Comparison of ENCODE assay signal across 16 cellular contexts in genomic region chr7:55274156-55274555, GRCh38.
DNase-seq lines count a peak whose midpoint lies in the region; ATAC-seq and TF ChIP-seq lines count a peak whose summit lies in the region.
"Had no signal": no experiment of that assay in that cellular context is flagged by ENCODE, and none has a peak within 500 bp of the region (broad histone marks: within the 10 kb centered on the region; RNA-seq: fewer than 3 reads in every experiment).

No MANE protein-coding gene starts in this region.

- no peaks in the 10 kb centered on the region for H3K79me1 ChIP-seq in neuronal stem cell (ENCODE audit: low read depth, low read length)

- H3K27me3 ChIP-seq in MM.1S (replicated peaks; ENCODE audit: insufficient read depth, low read length) (no peaks in the 10 kb centered on the region), neuronal stem cell (ENCODE audit: control insufficient read depth in 3 of 3, insufficient read depth in 3 of 3, low read depth in 1 of 3, low read length in 3 of 3) (peaks cover 0 to 26% (median 0%) of the 10 kb centered on the region in 3 experiments)

- no peak overlapping the region for H2AFZ ChIP-seq in MM.1S (ENCODE audit: low read length)
- H2AFZ ChIP-seq in neuronal stem cell (ENCODE audit: low read length): no peak overlapping the region
- H2AFZ ChIP-seq: GM23338 had no signal

- H3K18ac ChIP-seq in neuronal stem cell (ENCODE audit: low read length): no peak overlapping the region

- no peak overlapping the region for H2AK5ac ChIP-seq in neuronal stem cell (ENCODE audit: low read depth, low read length)

- H3K36me3 ChIP-seq in MM.1S (replicated peaks; ENCODE audit: insufficient read depth, low read length) (no peaks in the 10 kb centered on the region), neuronal stem cell (replicated peaks in 1 of 2; ENCODE audit: control insufficient read depth in 2 of 2, insufficient read depth in 2 of 2, low read length in 2 of 2) (no peaks in the 10 kb centered on the region)

- H3K9me2 ChIP-seq in MM.1S (replicated peaks; ENCODE audit: insufficient read depth, low read length): no peaks in the 10 kb centered on the region

- H4K20me1 ChIP-seq in MM.1S (ENCODE audit: insufficient read depth, low read length): no peaks in the 10 kb centered on the region

- no peak overlapping the region for H3K14ac ChIP-seq in neuronal stem cell (ENCODE audit: low read length)

- H2BK120ac ChIP-seq in neuronal stem cell (ENCODE audit: low read depth, low read length): no peak overlapping the region

- H3K4me3 ChIP-seq in MM.1S (ENCODE audit: low read length) (no peak overlapping the region), coronary artery (no peak overlapping the region), neuronal stem cell (ENCODE audit: low read length in 2 of 2) (no peak overlapping the region)
- H3K4me3 ChIP-seq: GM23338 had no signal

- peak; percentile 12 for DNase-seq in GM13976 (ENCODE audit: low spot score)
- peak; percentile 74 for DNase-seq in MM.1S
- peak; percentile 36 for DNase-seq in coronary artery (ENCODE audit: low spot score)
- DNase-seq in neuronal stem cell (ENCODE audit: low spot score): no peak
- no peak for DNase-seq in germinal center (ENCODE audit: low spot score)
- no peak for DNase-seq in NCI-H82 treated with DMSO at 0.1 percent for 48 hours (lab: John Stamatoyannopoulos, UW; ENCODE audit: unreplicated experiment)
- DNase-seq: AML-193; Caco-2; CD4-positive, alpha-beta T cell; HFFc6 had no signal

- H4K91ac ChIP-seq in neuronal stem cell (ENCODE audit: low read depth, low read length, poor library complexity): no peak overlapping the region

- H3K9me3 ChIP-seq in MM.1S (replicated peaks; ENCODE audit: insufficient read depth, low read length): no peaks in the 10 kb centered on the region
- no peaks in the 10 kb centered on the region for H3K9me3 ChIP-seq in neuronal stem cell (replicated peaks in 1 of 2; ENCODE audit: control insufficient read depth in 2 of 2, insufficient read depth in 1 of 2, low read depth in 1 of 2, low read length in 2 of 2)
- H3K9me3 ChIP-seq: Caco-2 had no signal

- TF ChIP-seq CTCF in GM13976 (IDR thresholded peaks at IDR 0.05; ENCODE audit: borderline replicate concordance, control extremely low read depth, extremely low read depth, insufficient read depth, missing control alignments) (no peak), MM.1S (IDR thresholded peaks at IDR 0.05; ENCODE audit: low read length) (no peak), coronary artery (IDR thresholded peaks at IDR 0.05) (no peak)

- peak overlapping the region; percentile 13 for H3K23ac ChIP-seq in neuronal stem cell (ENCODE audit: low read depth, low read length, poor library complexity)

- H3K9ac ChIP-seq in MM.1S (ENCODE audit: low read length) (no peak overlapping the region), neuronal stem cell (ENCODE audit: low read depth, low read length, poor library complexity) (no peak overlapping the region)

- H2BK15ac ChIP-seq in neuronal stem cell (ENCODE audit: low read length): no peak overlapping the region

- no peaks in the 10 kb centered on the region for H3F3A ChIP-seq in MM.1S (ENCODE audit: insufficient read depth, low read length)

- no peak overlapping the region for H3K27ac ChIP-seq in MM.1S (ENCODE audit: low read length)
- no peak overlapping the region for H3K27ac ChIP-seq in coronary artery
- H3K27ac ChIP-seq in neuronal stem cell (replicated peaks; ENCODE audit: low read length): no peak overlapping the region
- H3K27ac ChIP-seq: C4-2B, HL-60 had no signal

- WGBS in neuronal stem cell (ENCODE audit: extremely low coverage in 2 of 2, insufficient read length in 2 of 2, insufficient replicate concordance in 1 of 2), 2 donors: no CpG with 5 or more reads among the region's 6 CpGs

- no peak overlapping the region for H2BK5ac ChIP-seq in neuronal stem cell (ENCODE audit: low read length)

- H3K79me2 ChIP-seq in MM.1S (ENCODE audit: low read length): no peaks in the 10 kb centered on the region

- no peak for ATAC-seq in GM19395 (IDR thresholded peaks at IDR 0.05; ENCODE audit: unreplicated experiment)
- ATAC-seq: GM23338, HCT116, HepG2 had no signal

- in situ Hi-C loops in GM13976 (cut with MboI; ENCODE audit: low sequenced_read_pairs, unreplicated experiment): no loop called here

- H3K4me2 ChIP-seq in MM.1S (ENCODE audit: low read depth, low read length) (no peak overlapping the region), neuronal stem cell (ENCODE audit: insufficient read depth, low read length, poor library complexity, severe bottlenecking) (no peak overlapping the region)
- H3K4me2 ChIP-seq: GM23338 had no signal

- H4K8ac ChIP-seq in neuronal stem cell (ENCODE audit: low read depth, low read length): no peak overlapping the region

- no peak overlapping the region for H3K4ac ChIP-seq in neuronal stem cell (ENCODE audit: low read length)

- H2BK12ac ChIP-seq in neuronal stem cell (ENCODE audit: low read length): no peak overlapping the region

- H3K4me1 ChIP-seq in MM.1S (ENCODE audit: low read length) (no peaks in the 10 kb centered on the region), neuronal stem cell (ENCODE audit: control insufficient read depth in 2 of 2, insufficient read depth in 1 of 2, low read depth in 1 of 2, low read length in 2 of 2) (no peaks in the 10 kb centered on the region)
- H3K4me1 ChIP-seq: Caco-2 had no signal

Comparison
In these comparisons a context has a peak if more than half of its experiments do, and no peak if none do; other contexts are left out.
1. DNase-seq: peak in GM13976 (single experiment), MM.1S (single experiment) and coronary artery (single experiment); none in neuronal stem cell (single experiment), germinal center (single experiment) and NCI-H82 treated with DMSO at 0.1 percent for 48 hours (single experiment).